Comparison of ENCODE assay signal across 12 cellular contexts in the genomic region with DNA sequence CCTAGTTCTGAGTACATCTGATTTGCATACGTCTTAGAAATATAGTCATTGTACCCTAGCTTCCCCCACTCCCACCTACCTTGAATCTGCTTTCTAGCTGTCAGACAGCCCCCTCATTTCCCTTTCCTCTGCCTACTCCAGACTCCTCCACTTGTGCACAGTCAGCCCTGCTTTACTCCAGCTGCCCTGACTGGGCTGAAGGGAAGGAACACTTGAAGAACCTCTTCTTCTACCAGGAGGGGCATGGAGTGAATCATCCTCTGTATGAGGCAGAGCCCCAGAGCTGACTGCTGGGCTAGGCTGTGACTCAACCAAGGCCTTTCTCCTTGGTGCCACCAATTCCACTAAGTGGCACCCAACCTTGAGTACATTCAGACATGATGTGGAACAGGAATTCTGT. TPM values are rescaled to one million over a fixed set of nuclear protein-coding genes. Genes with fewer than 3 reads are reported as not detected.
DNase-seq lines count a peak whose midpoint lies in the region; TF ChIP-seq lines count a peak whose summit lies in the region.
"Had no signal": no experiment of that assay in that cellular context is flagged by ENCODE, and none has a peak within 500 bp of the region (broad histone marks: within the 10 kb centered on the region; RNA-seq: fewer than 3 reads in every experiment).

No MANE protein-coding gene starts in this region.

- H3K4me1 Mint-ChIP-seq in activated CD4-positive, alpha-beta memory T cell treated with anti-CD3 and anti-CD28 coated beads for 36 hours (ENCODE audit: low read depth): peaks cover 17% of the 10 kb centered on the region
- H3K4me1 Mint-ChIP-seq in activated CD4-positive, alpha-beta memory T cell treated with anti-CD3 and anti-CD28 coated beads, Interleukin-2, amount 10 ng/mL, durations not matched to agents 7 days and 5 days: peaks cover 4% of the 10 kb centered on the region

- H3K27ac ChIP-seq in vagina (no peak overlapping the region), colonic mucosa (no peak overlapping the region)
- H3K27ac ChIP-seq: neutrophil had no signal

- peak; percentile 80 for DNase-seq in activated CD4-positive, alpha-beta memory T cell treated with anti-CD3 and anti-CD28 coated beads for 36 hours
- DNase-seq in activated CD4-positive, alpha-beta memory T cell treated with anti-CD3 and anti-CD28 coated beads, Interleukin-2, amount 10 ng/mL, durations not matched to agents 7 days and 5 days: no peak
- peak; percentile 21 to 27 for DNase-seq in activated CD4-positive, alpha-beta T cell treated with anti-CD3 and anti-CD28 coated beads, Interleukin-2, amount 50 U/mL, for 4 hours
- DNase-seq in head of caudate nucleus: peak in 40 of 42 donors; percentile 19 to 95 (median 70)
- DNase-seq in stimulated activated CD8-positive, alpha-beta memory T cell treated with anti-CD3 and anti-CD28 coated beads, Interleukin-7, amount 100 ng/mL, for 24 hours (ENCODE audit: low read depth): peak; percentile 2
- no peak for DNase-seq in vagina (ENCODE audit: extremely low spot score in 2 of 2)
- no peak for DNase-seq in colonic mucosa
- no peak for DNase-seq in NCI-H345 treated with DMSO at 0.1 percent for 48 hours (lab: John Stamatoyannopoulos, UW; ENCODE audit: unreplicated experiment)
- DNase-seq: NCI-H446 had no signal

- H3K4me1 ChIP-seq in vagina (no peaks in the 10 kb centered on the region), colonic mucosa (no peaks in the 10 kb centered on the region)

- H3K27me3 Mint-ChIP-seq in activated CD4-positive, alpha-beta memory T cell treated with anti-CD3 and anti-CD28 coated beads for 36 hours: no peaks in the 10 kb centered on the region
- H3K27me3 Mint-ChIP-seq in activated CD4-positive, alpha-beta memory T cell treated with anti-CD3 and anti-CD28 coated beads, Interleukin-2, amount 10 ng/mL, durations not matched to agents 7 days and 5 days: peaks cover 2% of the 10 kb centered on the region
- H3K27me3 Mint-ChIP-seq: dendritic cell treated with granulocyte-macrophage colony-stimulating factor and Interleukin-4, amounts not matched to agents 40 ng/mL and 50 ng/mL, for 4 days had no signal

- no peaks in the 10 kb centered on the region for H3K36me3 Mint-ChIP-seq in activated CD4-positive, alpha-beta memory T cell treated with anti-CD3 and anti-CD28 coated beads for 36 hours
- H3K36me3 Mint-ChIP-seq in activated CD4-positive, alpha-beta memory T cell treated with anti-CD3 and anti-CD28 coated beads, Interleukin-2, amount 10 ng/mL, durations not matched to agents 7 days and 5 days (ENCODE audit: low read depth): no peaks in the 10 kb centered on the region

- intact Hi-C loops in activated CD4-positive, alpha-beta memory T cell treated with anti-CD3 and anti-CD28 coated beads for 36 hours (cut with micrococcal nuclease): loop anchor here (1.0 kb wide), 5 partner anchors 19 to 182 kb away; no protein-coding TSS in a partner anchor
- intact Hi-C loops in head of caudate nucleus (cut with DNase I) (no loop called here), vagina (cut with DNase I) (no loop called here), colonic mucosa (cut with DNase I) (no loop called here)

- peak overlapping the region; percentile 73 for H3K27ac Mint-ChIP-seq in activated CD4-positive, alpha-beta memory T cell treated with anti-CD3 and anti-CD28 coated beads for 36 hours
- no peak overlapping the region for H3K27ac Mint-ChIP-seq in activated CD4-positive, alpha-beta memory T cell treated with anti-CD3 and anti-CD28 coated beads, Interleukin-2, amount 10 ng/mL, durations not matched to agents 7 days and 5 days
- H3K27ac Mint-ChIP-seq: dendritic cell treated with granulocyte-macrophage colony-stimulating factor and Interleukin-4, amounts not matched to agents 40 ng/mL and 50 ng/mL, for 4 days had no signal

- no peaks in the 10 kb centered on the region for H3K27me3 ChIP-seq in vagina
- H3K27me3 ChIP-seq in colonic mucosa: no peaks in the 10 kb centered on the region
- H3K27me3 ChIP-seq: neutrophil had no signal

- CTCF ChIA-PET in activated CD4-positive, alpha-beta memory T cell treated with anti-CD3 and anti-CD28 coated beads for 36 hours (lab: Charles Lee): interaction anchor here (0.6 to 2.1 kb wide), 7 partner anchors 9 to 149 kb away, joined by 3 to 9 read pairs (median 6); no protein-coding TSS in a partner anchor
- CTCF ChIA-PET in activated CD4-positive, alpha-beta memory T cell treated with anti-CD3 and anti-CD28 coated beads, Interleukin-2, amount 10 ng/mL, durations not matched to agents 7 days and 5 days (lab: Charles Lee): no interaction called here

- H3K9ac ChIP-seq in colonic mucosa (ENCODE audit: low read depth in 2 of 2, low read length in 2 of 2): no peak overlapping the region

- H3K9me3 ChIP-seq in vagina (no peaks in the 10 kb centered on the region), colonic mucosa (no peaks in the 10 kb centered on the region)
- H3K9me3 ChIP-seq: neutrophil had no signal

- no peak for TF ChIP-seq POLR2A in vagina (IDR thresholded peaks at IDR 0.05)

- H3K36me3 ChIP-seq in vagina (no peaks in the 10 kb centered on the region), colonic mucosa (no peaks in the 10 kb centered on the region)
- H3K36me3 ChIP-seq: neutrophil had no signal

- H3K4me3 ChIP-seq in vagina (no peak overlapping the region), colonic mucosa (no peak overlapping the region)
- H3K4me3 ChIP-seq: GM12878 had no signal

- H3K4me3 Mint-ChIP-seq in activated CD4-positive, alpha-beta memory T cell treated with anti-CD3 and anti-CD28 coated beads for 36 hours: no peak overlapping the region
- no peak overlapping the region for H3K4me3 Mint-ChIP-seq in activated CD4-positive, alpha-beta memory T cell treated with anti-CD3 and anti-CD28 coated beads, Interleukin-2, amount 10 ng/mL, durations not matched to agents 7 days and 5 days
- H3K4me3 Mint-ChIP-seq: dendritic cell treated with granulocyte-macrophage colony-stimulating factor and Interleukin-4, amounts not matched to agents 40 ng/mL and 50 ng/mL, for 4 days had no signal

- POLR2A ChIA-PET in activated CD4-positive, alpha-beta memory T cell treated with anti-CD3 and anti-CD28 coated beads for 36 hours (lab: Charles Lee): interaction anchor here (0.8 to 1.5 kb wide), 5 partner anchors 18 to 127 kb away, joined by 3 to 12 read pairs (median 5); a partner anchor contains a TSS
- POLR2A ChIA-PET in activated CD4-positive, alpha-beta memory T cell treated with anti-CD3 and anti-CD28 coated beads, Interleukin-2, amount 10 ng/mL, durations not matched to agents 7 days and 5 days (lab: Charles Lee): no interaction called here

- TF ChIP-seq CTCF in vagina (IDR thresholded peaks at IDR 0.05) (no peak), colonic mucosa (IDR thresholded peaks at IDR 0.05) (no peak)

- no peaks in the 10 kb centered on the region for H3K9me3 Mint-ChIP-seq in activated CD4-positive, alpha-beta memory T cell treated with anti-CD3 and anti-CD28 coated beads for 36 hours
- peaks cover 3% of the 10 kb centered on the region for H3K9me3 Mint-ChIP-seq in activated CD4-positive, alpha-beta memory T cell treated with anti-CD3 and anti-CD28 coated beads, Interleukin-2, amount 10 ng/mL, durations not matched to agents 7 days and 5 days
- H3K9me3 Mint-ChIP-seq: dendritic cell treated with granulocyte-macrophage colony-stimulating factor and Interleukin-4, amounts not matched to agents 40 ng/mL and 50 ng/mL, for 4 days had no signal

RNA-seq across cellular contexts. Expression of a gene that starts 18.1 kb away (rescaled TPM):
- total RNA-seq in activated CD4-positive, alpha-beta memory T cell treated with anti-CD3 and anti-CD28 coated beads for 36 hours: 10 to 100 TPM; 58.1 to 61.1 TPM
- total RNA-seq in activated CD4-positive, alpha-beta memory T cell treated with anti-CD3 and anti-CD28 coated beads, Interleukin-2, amount 10 ng/mL, durations not matched to agents 7 days and 5 days: 10 to 100 TPM; 44.8 to 45.1 TPM
- total RNA-seq in vagina (80.8 TPM), colonic mucosa (10 to 100 TPM; 45.0 to 51.8 TPM)

Comparison
In these comparisons a context has a peak if more than half of its experiments do, and no peak if none do; other contexts are left out.
1. DNase-seq: peak in activated CD4-positive, alpha-beta memory T cell treated with anti-CD3 and anti-CD28 coated beads for 36 hours (single experiment), activated CD4-positive, alpha-beta T cell treated with anti-CD3 and anti-CD28 coated beads, Interleukin-2, amount 50 U/mL, for 4 hours (2 of 2), head of caudate nucleus (40 of 42) and stimulated activated CD8-positive, alpha-beta memory T cell treated with anti-CD3 and anti-CD28 coated beads, Interleukin-7, amount 100 ng/mL, for 24 hours (single experiment); none in activated CD4-positive, alpha-beta memory T cell treated with anti-CD3 and anti-CD28 coated beads, Interleukin-2, amount 10 ng/mL, durations not matched to agents 7 days and 5 days (single experiment), vagina (0 of 2), colonic mucosa (single experiment) and NCI-H345 treated with DMSO at 0.1 percent for 48 hours (single experiment).